ENCODE assay signal across 9 cellular contexts in genomic region chr3:140128217-140129137, GRCh38.
DNase-seq lines count a peak whose midpoint lies in the region; ATAC-seq, FAIRE-seq and TF ChIP-seq lines count a peak whose summit lies in the region.
"Had no signal": no experiment of that assay in that cellular context is flagged by ENCODE, and none has a peak within 500 bp of the region (broad histone marks: within the 10 kb centered on the region; RNA-seq: fewer than 3 reads in every experiment).

No MANE protein-coding gene starts in this region.

- TF ChIP-seq CTCF in astrocyte of the spinal cord (IDR thresholded peaks at IDR 0.05; ENCODE audit: low read depth, low read length) (peak; percentile 53), liver (IDR thresholded peaks at IDR 0.05; ENCODE audit: low read depth, low read length, missing input control) (peak; percentile 54)

- in situ Hi-C loops in astrocyte of the spinal cord (cut with HindIII; ENCODE audit: low sequenced_read_pairs): no loop called here

- H3K27ac ChIP-seq in liver (ENCODE audit: low read depth in 1 of 2, low read length in 2 of 2): no peak overlapping the region

- H3K9ac ChIP-seq in liver (ENCODE audit: low read depth in 1 of 2, low read length in 2 of 2): no peak overlapping the region

- H3K4me1 Mint-ChIP-seq in T-helper 17 cell: no peaks in the 10 kb centered on the region

- peaks cover 8% of the 10 kb centered on the region for H3K27me3 Mint-ChIP-seq in T-helper 17 cell

- H3K36me3 ChIP-seq in liver (ENCODE audit: control insufficient read depth in 4 of 4, insufficient read depth in 3 of 4, low read depth in 1 of 4, low read length in 3 of 4): no peaks in the 10 kb centered on the region

- H3K4me3 ChIP-seq in astrocyte of the spinal cord (ENCODE audit: low read depth, low read length) (no peak overlapping the region), liver (ENCODE audit: low read depth in 1 of 3, low read length in 3 of 3) (no peak overlapping the region)

- no peaks in the 10 kb centered on the region for H3K4me1 ChIP-seq in liver (ENCODE audit: control insufficient read depth in 4 of 4, insufficient read depth in 4 of 4, low read length in 3 of 4)

- peak; percentile 57 for ATAC-seq in GM21447 (IDR thresholded peaks at IDR 0.05; ENCODE audit: unreplicated experiment)
- ATAC-seq in T-helper 17 cell: no peak

- 45% methylated on average over 6 of the region's 6 CpGs for WGBS in liver

- H3K9me3 ChIP-seq in liver (ENCODE audit: control insufficient read depth in 4 of 4, low read length in 3 of 4): no peaks in the 10 kb centered on the region
- H3K9me3 ChIP-seq in T-helper 17 cell (ENCODE audit: control insufficient read depth, low read length, poor library complexity, severe bottlenecking): no peaks in the 10 kb centered on the region

- no peaks in the 10 kb centered on the region for H3K36me3 Mint-ChIP-seq in T-helper 17 cell (ENCODE audit: low read depth)

- H3K27me3 ChIP-seq in liver (ENCODE audit: control insufficient read depth in 4 of 4, insufficient read depth in 4 of 4, low read length in 3 of 4): no peaks in the 10 kb centered on the region

- no peak overlapping the region for H3K4me3 Mint-ChIP-seq in T-helper 17 cell
- H3K4me3 Mint-ChIP-seq: T-helper 1 cell treated with Interleukin-12 subunit alpha and Interleukin-12 subunit beta and Interleukin-4 antibody, amounts not matched to agents 30 μg/mL and 1 μg/mL, for 36 hours had no signal

- TF ChIP-seq RAD21 in liver (IDR thresholded peaks at IDR 0.05): peak; percentile 69 to 83

- no peak overlapping the region for H3K27ac Mint-ChIP-seq in T-helper 17 cell
- H3K27ac Mint-ChIP-seq: T-helper 1 cell treated with Interleukin-12 subunit alpha and Interleukin-12 subunit beta and Interleukin-4 antibody, amounts not matched to agents 30 μg/mL and 1 μg/mL, for 36 hours had no signal

- peak; percentile 28 for DNase-seq in EH (ENCODE audit: low read depth)
- DNase-seq in NCI-H1092 treated with DMSO at 0.1 percent for 48 hours (lab: John Stamatoyannopoulos, UW): peak; percentile 42
- no peak for DNase-seq in astrocyte of the spinal cord (ENCODE audit: low read depth, low spot score)
- DNase-seq in T-helper 17 cell: no peak
- no peak for DNase-seq in frontal cortex (ENCODE audit: low spot score in 2 of 2)
- no peak for DNase-seq in NCI-H2107 (lab: John Stamatoyannopoulos, UW)

- FAIRE-seq in frontal cortex (lab: Jason Lieb, UNC): no peak

TF ChIP-seq in liver, 16 proteins besides CTCF, POLR2A, EP300 and RAD21:
- TF ChIP-seq GABPA (IDR thresholded peaks at IDR 0.05 in 1 of 2, conservative IDR thresholded peaks at IDR 0.05 in 1 of 2) (no peak), HNF4A (conservative IDR thresholded peaks at IDR 0.05) (no peak), TAF1 (conservative IDR thresholded peaks at IDR 0.05) (no peak), HNF4G (IDR thresholded peaks at IDR 0.05) (no peak), FOXA2 (IDR thresholded peaks at IDR 0.05) (no peak), FOXA1 (IDR thresholded peaks at IDR 0.05) (no peak), REST (IDR thresholded peaks at IDR 0.05) (no peak), SP1 (IDR thresholded peaks at IDR 0.05) (no peak)
- TF ChIP-seq, protein P1, sequence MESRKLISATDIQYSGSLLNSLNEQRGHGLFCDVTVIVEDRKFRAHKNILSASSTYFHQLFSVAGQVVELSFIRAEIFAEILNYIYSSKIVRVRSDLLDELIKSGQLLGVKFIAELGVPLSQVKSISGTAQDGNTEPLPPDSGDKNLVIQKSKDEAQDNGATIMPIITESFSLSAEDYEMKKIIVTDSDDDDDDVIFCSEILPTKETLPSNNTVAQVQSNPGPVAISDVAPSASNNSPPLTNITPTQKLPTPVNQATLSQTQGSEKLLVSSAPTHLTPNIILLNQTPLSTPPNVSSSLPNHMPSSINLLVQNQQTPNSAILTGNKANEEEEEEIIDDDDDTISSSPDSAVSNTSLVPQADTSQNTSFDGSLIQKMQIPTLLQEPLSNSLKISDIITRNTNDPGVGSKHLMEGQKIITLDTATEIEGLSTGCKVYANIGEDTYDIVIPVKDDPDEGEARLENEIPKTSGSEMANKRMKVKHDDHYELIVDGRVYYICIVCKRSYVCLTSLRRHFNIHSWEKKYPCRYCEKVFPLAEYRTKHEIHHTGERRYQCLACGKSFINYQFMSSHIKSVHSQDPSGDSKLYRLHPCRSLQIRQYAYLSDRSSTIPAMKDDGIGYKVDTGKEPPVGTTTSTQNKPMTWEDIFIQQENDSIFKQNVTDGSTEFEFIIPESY (IDR thresholded peaks at IDR 0.05): no peak

Comparison
In these comparisons a context has a peak if more than half of its experiments do, and no peak if none do; other contexts are left out.
1. DNase-seq: peak in EH (single experiment) and NCI-H1092 treated with DMSO at 0.1 percent for 48 hours (single experiment); none in astrocyte of the spinal cord (single experiment), T-helper 17 cell (0 of 3), frontal cortex (0 of 2) and NCI-H2107 (single experiment).